In genomic region chr22:46421272-46421671, GRCh38 we compare ENCODE assay signal across 14 cellular contexts.
DNase-seq lines count a peak whose midpoint lies in the region; ATAC-seq and TF ChIP-seq lines count a peak whose summit lies in the region.
"Had no signal": no experiment of that assay in that cellular context is flagged by ENCODE, and none has a peak within 500 bp of the region (broad histone marks: within the 10 kb centered on the region; RNA-seq: fewer than 3 reads in every experiment).

No MANE protein-coding gene starts in this region.

- H3K36me3 Mint-ChIP-seq in naive thymus-derived CD8-positive, alpha-beta T cell, result peaks cover 0 to 10% (median 4%) of the 10 kb centered on the region in 3 donors

- H3K9me3 ChIP-seq in BE2C, result no peaks in the 10 kb centered on the region
- H3K9me3 ChIP-seq: psoas muscle had no signal

- H3K27me3 Mint-ChIP-seq in naive thymus-derived CD8-positive, alpha-beta T cell, result no peaks in the 10 kb centered on the region

- H3K27me3 ChIP-seq in BE2C, result no peaks in the 10 kb centered on the region
- H3K27me3 ChIP-seq: breast epithelium, tibial nerve had no signal

- no peak for TF ChIP-seq CTCF in BE2C (IDR thresholded peaks at IDR 0.05; ENCODE audit: low read depth, low read length)

- no peak overlapping the region for H3K4me3 Mint-ChIP-seq in naive thymus-derived CD8-positive, alpha-beta T cell

- peak; percentile 63 to 79 for ATAC-seq in naive thymus-derived CD8-positive, alpha-beta T cell
- ATAC-seq in GM19328 (IDR thresholded peaks at IDR 0.05; ENCODE audit: unreplicated experiment), result no peak
- ATAC-seq: psoas muscle had no signal

- POLR2A ChIA-PET in naive thymus-derived CD8-positive, alpha-beta T cell (lab: Charles Lee), result interaction anchor here (1.4 kb wide), 1 partner anchor 13 kb away, joined by 3 read pairs; no protein-coding TSS in a partner anchor

- no peak overlapping the region for H3K4me3 ChIP-seq in BE2C (ENCODE audit: low read depth, low read length)
- H3K4me3 ChIP-seq: breast epithelium, psoas muscle, SK-N-MC, tibial nerve had no signal

- peak; percentile 56 for DNase-seq in NCI-H146 (lab: John Stamatoyannopoulos, UW)
- no peak for DNase-seq in NCI-H146 treated with DMSO at 0.1 percent for 48 hours (lab: John Stamatoyannopoulos, UW; ENCODE audit: unreplicated experiment)
- DNase-seq in HK-2 (ENCODE audit: unreplicated experiment), result peak; percentile 25
- DNase-seq in activated effector memory CD4-positive, alpha-beta T cell treated with anti-CD3 and anti-CD28 coated beads, Interleukin-2, amount 50 U/mL, for 16 hours, result peak; percentile 71
- peak in 2 of 10 donors; percentile 14 to 23 for DNase-seq in naive thymus-derived CD8-positive, alpha-beta T cell
- DNase-seq in BE2C, result no peak
- DNase-seq in C1 segment of cervical spinal cord (lab: John Stamatoyannopoulos, UW), result no peak
- DNase-seq: MV-4-11, NCI-H748 treated with DMSO at 0.1 percent for 48 hours, psoas muscle had no signal

- peaks cover 0 to 12% (median 6%) of the 10 kb centered on the region in 9 donors for H3K9me3 Mint-ChIP-seq in naive thymus-derived CD8-positive, alpha-beta T cell

- H3K4me1 ChIP-seq in BE2C, result peaks cover 3% of the 10 kb centered on the region
- H3K4me1 ChIP-seq: breast epithelium, psoas muscle, tibial nerve had no signal

- peaks cover 3 to 13% (median 11%) of the 10 kb centered on the region in 4 donors for H3K4me1 Mint-ChIP-seq in naive thymus-derived CD8-positive, alpha-beta T cell

- peak overlapping the region in 1 of 10 donors; percentile 53 for H3K27ac Mint-ChIP-seq in naive thymus-derived CD8-positive, alpha-beta T cell

- H3K36me3 ChIP-seq in BE2C, result no peaks in the 10 kb centered on the region
- H3K36me3 ChIP-seq: breast epithelium, tibial nerve had no signal

Comparison
In these comparisons a context has a peak if more than half of its experiments do, and no peak if none do; other contexts are left out.
1. DNase-seq: peak in NCI-H146 (single experiment), HK-2 (single experiment) and activated effector memory CD4-positive, alpha-beta T cell treated with anti-CD3 and anti-CD28 coated beads, Interleukin-2, amount 50 U/mL, for 16 hours (single experiment); none in NCI-H146 treated with DMSO at 0.1 percent for 48 hours (single experiment), BE2C (single experiment) and C1 segment of cervical spinal cord (0 of 14).